Comparison of ENCODE assay signal across 14 cellular contexts in genomic region chr2:190365499-190366204, GRCh38.
"Had no signal": no experiment of that assay in that cellular context is flagged by ENCODE, and none has a peak within 500 bp of the region (broad histone marks: within the 10 kb centered on the region; RNA-seq: fewer than 3 reads in every experiment).

No MANE protein-coding gene starts in this region.

- ATAC-seq: esophagus mucosa, gastrocnemius medialis, heart left ventricle, left lung, sciatic nerve, WTC11 had no signal

- DNase-seq: activated CD4-positive, alpha-beta memory T cell treated with anti-CD3 and anti-CD28 coated beads for 36 hours; activated CD4-positive, alpha-beta T cell treated with anti-CD3 and anti-CD28 coated beads for 4 hours; activated gamma-delta T cell treated with Interleukin-2 at 50 U/mL for 16 hours; activated T-cell treated with anti-CD3 and anti-CD28 coated beads for 4 hours; effector CD4-positive, alpha-beta T cell; gastrocnemius medialis; heart left ventricle; left lung; stimulated activated CD4-positive, alpha-beta T cell treated with anti-CD3 and anti-CD28 coated beads, Interleukin-4, amount 100 ng/mL, for 1 hour; stomach; testis had no signal
